Comparison of ENCODE assay signal across 34 cellular contexts in genomic region chr18:46314011-46314410, GRCh38.
"Had no signal": no experiment of that assay in that cellular context is flagged by ENCODE, and none has a peak within 500 bp of the region (broad histone marks: within the 10 kb centered on the region; RNA-seq: fewer than 3 reads in every experiment).

No MANE protein-coding gene starts in this region.

- H3K27ac ChIP-seq: adrenal gland, body of pancreas, brain microvascular endothelial cell, breast epithelium, cardiac muscle cell, VCaP had no signal

- H3K4me3 ChIP-seq: adrenal gland, body of pancreas, breast epithelium, cardiac muscle cell had no signal

- ATAC-seq: activated CD8-positive, alpha-beta T cell treated with anti-CD3 and anti-CD28 coated beads for 36 hours; activated naive CD4-positive, alpha-beta T cell treated with anti-CD3 and anti-CD28 coated beads, Interleukin-2, amount 50 U/mL, for 72 hours; activated T-cell treated with anti-CD3 and anti-CD28 coated beads, Interleukin-2, amount 50 U/mL, for 4 hours; activated T-cell treated with anti-CD3 and anti-CD28 coated beads, Interleukin-2, amount 50 U/mL, for 72 hours; activated T-helper 17 cell treated with anti-CD3 and anti-CD28 coated beads, Interleukin-2, amount 50 U/mL, for 72 hours; body of pancreas had no signal

- H3K27me3 ChIP-seq: adrenal gland, body of pancreas, brain microvascular endothelial cell, breast epithelium, cardiac muscle cell had no signal

- H3K4me1 ChIP-seq: adrenal gland, body of pancreas, breast epithelium had no signal

- DNase-seq: activated B cell treated with CpG ODN at 0.5 μM for 24 hours; activated CD4-positive, alpha-beta memory T cell treated with anti-CD3 and anti-CD28 coated beads for 36 hours; activated CD4-positive, alpha-beta T cell treated with anti-CD3 and anti-CD28 coated beads for 4 hours; activated CD4-positive, alpha-beta T cell treated with anti-CD3 and anti-CD28 coated beads, Interleukin-2, amount 10 ng/mL, durations not matched to agents 24 days and 14 days; activated CD4-positive, alpha-beta T cell treated with anti-CD3 and anti-CD28 coated beads, Interleukin-2, amount 50 U/mL, for 1 hour; activated CD4-positive, alpha-beta T cell treated with anti-CD3 and anti-CD28 coated beads, Interleukin-2, amount 50 U/mL, for 4 hours; activated CD4-positive, CD25-positive, alpha-beta regulatory T cell treated with anti-CD3 and anti-CD28 coated beads, Interleukin-2, amount 50 U/mL, for 72 hours; activated CD8-positive, alpha-beta memory T cell treated with anti-CD3 and anti-CD28 coated beads, Interleukin-2, amount 50 U/mL, for 4 hours; activated CD8-positive, alpha-beta T cell treated with anti-CD3 and anti-CD28 coated beads for 36 hours; activated effector memory CD4-positive, alpha-beta T cell treated with anti-CD3 and anti-CD28 coated beads, Interleukin-2, amount 50 U/mL, for 16 hours; activated gamma-delta T cell treated with Interleukin-2 at 50 U/mL for 16 hours; activated naive CD4-positive, alpha-beta T cell; activated naive CD4-positive, alpha-beta T cell treated with anti-CD3 and anti-CD28 coated beads for 36 hours; activated naive CD4-positive, alpha-beta T cell treated with anti-CD3 and anti-CD28 coated beads, Interleukin-2, amount 50 U/mL, for 16 hours; activated naive CD8-positive, alpha-beta T cell treated with anti-CD3 and anti-CD28 coated beads for 36 hours; activated T-cell treated with anti-CD3 and anti-CD28 coated beads for 4 hours; activated T-cell treated with anti-CD3 and anti-CD28 coated beads, Interleukin-2, amount 50 U/mL, for 1 hour; activated T-cell treated with anti-CD3 and anti-CD28 coated beads, Interleukin-2, amount 50 U/mL, for 4 hours; activated T-cell treated with anti-CD3 and anti-CD28 coated beads, Interleukin-2, amount 50 U/mL, for 72 hours; amniotic stem cell; body of pancreas; brain microvascular endothelial cell; central memory CD4-positive, alpha-beta T cell; T-helper 1 cell; T-helper 2 cell; T-helper 9 cell had no signal

- H3K9me3 ChIP-seq: adrenal gland, body of pancreas, breast epithelium had no signal

- FAIRE-seq: astrocyte, TTC549 had no signal

- H3K36me3 ChIP-seq: adrenal gland, brain microvascular endothelial cell, breast epithelium, cardiac muscle cell had no signal
